8 cellular contexts compared by ENCODE assay signal in the genomic region with DNA sequence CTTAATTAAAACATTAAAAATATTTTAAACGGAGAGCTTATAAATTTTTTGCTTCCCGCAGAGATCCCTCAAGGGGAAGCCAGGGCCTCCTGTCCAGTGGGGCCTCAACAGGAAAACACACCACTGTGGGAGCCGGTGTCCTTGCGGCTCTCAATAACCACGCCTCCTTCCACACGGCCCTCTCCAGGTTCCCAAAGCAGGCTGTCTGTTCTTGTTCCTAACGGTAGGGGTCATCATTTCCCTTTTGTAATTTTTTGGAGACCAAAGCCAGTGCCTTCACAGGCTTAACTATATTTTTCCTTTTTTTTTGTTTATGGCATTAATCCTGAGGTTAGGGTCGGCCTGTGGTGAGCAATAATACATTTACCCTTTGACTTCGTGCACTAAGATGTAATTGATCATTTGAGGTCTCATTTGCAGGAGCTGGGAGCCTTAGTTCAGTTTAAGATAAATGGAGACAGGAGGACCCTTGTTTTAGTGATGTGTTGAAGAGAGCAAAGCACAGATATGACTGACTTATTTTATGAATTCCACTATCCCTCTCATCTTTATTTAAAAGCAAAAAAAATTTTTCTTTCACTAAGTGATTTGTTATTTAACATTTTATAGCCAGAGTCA.
DNase-seq lines count a peak whose midpoint lies in the region; ATAC-seq and TF ChIP-seq lines count a peak whose summit lies in the region.

No MANE protein-coding gene starts in this region.

- TF ChIP-seq POLR2A in stomach (IDR thresholded peaks at IDR 0.05): no peak

- no peak overlapping the region for H3K9ac ChIP-seq in colonic mucosa (ENCODE audit: low read depth in 2 of 2, low read length in 2 of 2)
- H3K9ac ChIP-seq in liver (ENCODE audit: low read depth in 1 of 2, low read length in 2 of 2): no peak overlapping the region

- ATAC-seq in Right ventricle myocardium inferior: peak; percentile 81

- WGBS in liver: 1% methylated on average over 9 of the region's 9 CpGs
- 1 to 3% (median 1%) methylated on average over 9 of the region's 9 CpGs for WGBS in stomach, 5 donors

- CTCF ChIA-PET in HEK293T (lab: Yijun Ruan, JAX): interaction anchor here (0.7 to 1.4 kb wide), 8 partner anchors 10 to 665 kb away, joined by 3 to 11 read pairs (median 6); no protein-coding TSS in a partner anchor

- H3K36me3 ChIP-seq in SJCRH30: no peaks in the 10 kb centered on the region
- no peaks in the 10 kb centered on the region for H3K36me3 ChIP-seq in colonic mucosa
- H3K36me3 ChIP-seq in liver (ENCODE audit: control insufficient read depth in 4 of 4, insufficient read depth in 3 of 4, low read depth in 1 of 4, low read length in 3 of 4): no peaks in the 10 kb centered on the region
- no peaks in the 10 kb centered on the region for H3K36me3 ChIP-seq in stomach

- no peaks in the 10 kb centered on the region for H3K4me1 ChIP-seq in SJCRH30
- no peaks in the 10 kb centered on the region for H3K4me1 ChIP-seq in colonic mucosa
- H3K4me1 ChIP-seq in liver (ENCODE audit: control insufficient read depth in 4 of 4, insufficient read depth in 4 of 4, low read length in 3 of 4): peaks cover 0 to 10% (median 5%) of the 10 kb centered on the region in 4 donors
- H3K4me1 ChIP-seq in stomach: peaks cover 0 to 6% (median 0%) of the 10 kb centered on the region in 4 donors

- peak; percentile 74 for DNase-seq in Right ventricle myocardium inferior (ENCODE audit: missing footprints)
- no peak for DNase-seq in cardiac septum (ENCODE audit: low spot score)
- peak; percentile 75 for DNase-seq in HEK293T (ENCODE audit: extremely low spot score)
- DNase-seq in NCI-H1092 (lab: John Stamatoyannopoulos, UW): peak; percentile 73
- peak; percentile 57 to 83 for DNase-seq in SJCRH30
- DNase-seq in colonic mucosa: peak; percentile 42
- DNase-seq in stomach: peak; percentile 28

- no peak overlapping the region for H3K4me3 ChIP-seq in SJCRH30
- H3K4me3 ChIP-seq in colonic mucosa: no peak overlapping the region
- no peak overlapping the region for H3K4me3 ChIP-seq in liver (ENCODE audit: low read depth in 1 of 3, low read length in 3 of 3)
- no peak overlapping the region for H3K4me3 ChIP-seq in stomach

- H3K27me3 ChIP-seq in SJCRH30 (no peaks in the 10 kb centered on the region; the same call in 1 of the 2 replicates), colonic mucosa (no peaks in the 10 kb centered on the region), liver (ENCODE audit: control insufficient read depth in 4 of 4, insufficient read depth in 4 of 4, low read length in 3 of 4) (no peaks in the 10 kb centered on the region), stomach (peaks cover 0 to 11% (median 0%) of the 10 kb centered on the region in 3 donors)

- no peak for TF ChIP-seq EP300 in stomach (IDR thresholded peaks at IDR 0.05)

- peak; percentile 59 for TF ChIP-seq CTCF in colonic mucosa (IDR thresholded peaks at IDR 0.05)
- TF ChIP-seq CTCF in liver (IDR thresholded peaks at IDR 0.05; ENCODE audit: low read depth, low read length, missing input control): peak; percentile 82
- peak in 5 of 7 experiments; percentile 26 to 71 (median 52) for TF ChIP-seq CTCF in stomach (IDR thresholded peaks at IDR 0.05)

- intact Hi-C loops in Right ventricle myocardium inferior (cut with DNase I) (loop anchor here (1.0 kb wide), 1 partner anchor 663 kb away; no protein-coding TSS in a partner anchor), cardiac septum (cut with DNase I) (loop anchor here (2.0 kb wide), 1 partner anchor 663 kb away; no protein-coding TSS in a partner anchor), colonic mucosa (cut with DNase I) (loop anchor here (2.0 kb wide), 1 partner anchor 663 kb away; no protein-coding TSS in a partner anchor), stomach (cut with DNase I; ENCODE audit: low total_unique reads) (loop anchor here (5.0 kb wide), 1 partner anchor 665 kb away; no protein-coding TSS in a partner anchor)

- no peak overlapping the region for H3K27ac ChIP-seq in SJCRH30
- H3K27ac ChIP-seq in colonic mucosa: no peak overlapping the region
- no peak overlapping the region for H3K27ac ChIP-seq in liver (ENCODE audit: low read depth in 1 of 2, low read length in 2 of 2)
- H3K27ac ChIP-seq in stomach: no peak overlapping the region

- POLR2A ChIA-PET in HEK293T (lab: Yijun Ruan, JAX): no interaction called here

- TF ChIP-seq RAD21 in liver (IDR thresholded peaks at IDR 0.05): peak; percentile 84 to 89

- H3K9me3 ChIP-seq in SJCRH30 (replicated peaks) (no peaks in the 10 kb centered on the region), colonic mucosa (no peaks in the 10 kb centered on the region), liver (ENCODE audit: control insufficient read depth in 4 of 4, low read length in 3 of 4) (no peaks in the 10 kb centered on the region), stomach (no peaks in the 10 kb centered on the region)

TF ChIP-seq in HEK293T, 16 proteins besides CTCF, POLR2A, EP300 and RAD21:
- no peak for TF ChIP-seq TARDBP (IDR thresholded peaks at IDR 0.05)

TF ChIP-seq in liver, 16 proteins besides CTCF, POLR2A, EP300 and RAD21:
- TF ChIP-seq YY1 (IDR thresholded peaks at IDR 0.05) (no peak), MAX (IDR thresholded peaks at IDR 0.05) (no peak), RXRA (IDR thresholded peaks at IDR 0.05) (no peak), HNF4A (conservative IDR thresholded peaks at IDR 0.05) (no peak), EGR1 (IDR thresholded peaks at IDR 0.05; ENCODE audit: low read depth in 2 of 2) (no peak), SP1 (IDR thresholded peaks at IDR 0.05) (no peak), TAF1 (conservative IDR thresholded peaks at IDR 0.05) (no peak), GABPA (IDR thresholded peaks at IDR 0.05 in 1 of 2, conservative IDR thresholded peaks at IDR 0.05 in 1 of 2) (no peak), FOXA1 (IDR thresholded peaks at IDR 0.05) (no peak), HNF4G (IDR thresholded peaks at IDR 0.05) (no peak), JUND (IDR thresholded peaks at IDR 0.05) (no peak)
- TF ChIP-seq, protein P1, sequence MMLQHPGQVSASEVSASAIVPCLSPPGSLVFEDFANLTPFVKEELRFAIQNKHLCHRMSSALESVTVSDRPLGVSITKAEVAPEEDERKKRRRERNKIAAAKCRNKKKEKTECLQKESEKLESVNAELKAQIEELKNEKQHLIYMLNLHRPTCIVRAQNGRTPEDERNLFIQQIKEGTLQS (IDR thresholded peaks at IDR 0.05): no peak
- TF ChIP-seq, protein P2, sequence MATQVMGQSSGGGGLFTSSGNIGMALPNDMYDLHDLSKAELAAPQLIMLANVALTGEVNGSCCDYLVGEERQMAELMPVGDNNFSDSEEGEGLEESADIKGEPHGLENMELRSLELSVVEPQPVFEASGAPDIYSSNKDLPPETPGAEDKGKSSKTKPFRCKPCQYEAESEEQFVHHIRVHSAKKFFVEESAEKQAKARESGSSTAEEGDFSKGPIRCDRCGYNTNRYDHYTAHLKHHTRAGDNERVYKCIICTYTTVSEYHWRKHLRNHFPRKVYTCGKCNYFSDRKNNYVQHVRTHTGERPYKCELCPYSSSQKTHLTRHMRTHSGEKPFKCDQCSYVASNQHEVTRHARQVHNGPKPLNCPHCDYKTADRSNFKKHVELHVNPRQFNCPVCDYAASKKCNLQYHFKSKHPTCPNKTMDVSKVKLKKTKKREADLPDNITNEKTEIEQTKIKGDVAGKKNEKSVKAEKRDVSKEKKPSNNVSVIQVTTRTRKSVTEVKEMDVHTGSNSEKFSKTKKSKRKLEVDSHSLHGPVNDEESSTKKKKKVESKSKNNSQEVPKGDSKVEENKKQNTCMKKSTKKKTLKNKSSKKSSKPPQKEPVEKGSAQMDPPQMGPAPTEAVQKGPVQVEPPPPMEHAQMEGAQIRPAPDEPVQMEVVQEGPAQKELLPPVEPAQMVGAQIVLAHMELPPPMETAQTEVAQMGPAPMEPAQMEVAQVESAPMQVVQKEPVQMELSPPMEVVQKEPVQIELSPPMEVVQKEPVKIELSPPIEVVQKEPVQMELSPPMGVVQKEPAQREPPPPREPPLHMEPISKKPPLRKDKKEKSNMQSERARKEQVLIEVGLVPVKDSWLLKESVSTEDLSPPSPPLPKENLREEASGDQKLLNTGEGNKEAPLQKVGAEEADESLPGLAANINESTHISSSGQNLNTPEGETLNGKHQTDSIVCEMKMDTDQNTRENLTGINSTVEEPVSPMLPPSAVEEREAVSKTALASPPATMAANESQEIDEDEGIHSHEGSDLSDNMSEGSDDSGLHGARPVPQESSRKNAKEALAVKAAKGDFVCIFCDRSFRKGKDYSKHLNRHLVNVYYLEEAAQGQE (IDR thresholded peaks at IDR 0.05): no peak
